Comparison of ENCODE assay signal across 8 cellular contexts in genomic region chr2:120230515-120231471, GRCh38. TPM values are rescaled to one million over a fixed set of nuclear protein-coding genes. Genes with fewer than 3 reads are reported as not detected.
A peak's percentile ranks its signal among the peaks of the same experiment; 100 is the strongest.
DNase-seq lines count a peak whose midpoint lies in the region; ATAC-seq, FAIRE-seq and TF ChIP-seq lines count a peak whose summit lies in the region.
"Had no signal": no experiment of that assay in that cellular context is flagged by ENCODE, and none has a peak within 500 bp of the region (broad histone marks: within the 10 kb centered on the region; RNA-seq: fewer than 3 reads in every experiment).

No MANE protein-coding gene starts in this region.

- intact Hi-C loops in pancreas (cut with DNase I) = no loop called here

- no peaks in the 10 kb centered on the region for H3K27me3 Mint-ChIP-seq in activated naive CD8-positive, alpha-beta T cell treated with anti-CD3 and anti-CD28 coated beads, Interleukin-2, amount 10 ng/mL, durations not matched to agents 7 days and 5 days

- no peak overlapping the region for H3K27ac ChIP-seq in pancreas

- H3K27ac Mint-ChIP-seq in activated naive CD8-positive, alpha-beta T cell treated with anti-CD3 and anti-CD28 coated beads, Interleukin-2, amount 10 ng/mL, durations not matched to agents 7 days and 5 days = peak overlapping the region; percentile 99

- peaks cover 2% of the 10 kb centered on the region for H3K9me3 Mint-ChIP-seq in activated naive CD8-positive, alpha-beta T cell treated with anti-CD3 and anti-CD28 coated beads, Interleukin-2, amount 10 ng/mL, durations not matched to agents 7 days and 5 days

- POLR2A ChIA-PET in activated naive CD8-positive, alpha-beta T cell treated with anti-CD3 and anti-CD28 coated beads, Interleukin-2, amount 10 ng/mL, durations not matched to agents 7 days and 5 days (lab: Charles Lee) = interaction anchor here (0.6 to 4.2 kb wide), 11 partner anchors 8 to 471 kb away, joined by 3 to 46 read pairs (median 6); partner anchors contain the start of genes PTPN4, RALB and TMEM185B

- ATAC-seq in HG02798 (IDR thresholded peaks at IDR 0.05; ENCODE audit: poor library complexity, unreplicated experiment) (peak; percentile 24), pancreas (peak in 3 of 4 donors; percentile 33 to 44 (median 44)), GM21367 (IDR thresholded peaks at IDR 0.05; ENCODE audit: unreplicated experiment) (no peak)
- no peak for ATAC-seq in activated naive CD8-positive, alpha-beta T cell treated with anti-CD3 and anti-CD28 coated beads, Interleukin-2, amount 10 ng/mL, durations not matched to agents 7 days and 5 days (ENCODE audit: low read depth)

- H3K36me3 ChIP-seq in pancreas = no peaks in the 10 kb centered on the region

- H3K27me3 ChIP-seq in pancreas = no peaks in the 10 kb centered on the region

- FAIRE-seq in pancreas (lab: Jason Lieb, UNC) (no peak), RCC 7860 (lab: Jason Lieb, UNC) (no peak)

- TF ChIP-seq CTCF in GM12864 (IDR thresholded peaks at IDR 0.05; ENCODE audit: low read depth, low read length, missing control alignments) (no peak), pancreas (IDR thresholded peaks at IDR 0.05) (no peak)

- H3K36me3 Mint-ChIP-seq in activated naive CD8-positive, alpha-beta T cell treated with anti-CD3 and anti-CD28 coated beads, Interleukin-2, amount 10 ng/mL, durations not matched to agents 7 days and 5 days = peaks cover 39% of the 10 kb centered on the region

- DNase-seq in GM12864 (ENCODE audit: low read depth) = no peak
- peak; percentile 37 for DNase-seq in activated naive CD8-positive, alpha-beta T cell treated with anti-CD3 and anti-CD28 coated beads, Interleukin-2, amount 10 ng/mL, durations not matched to agents 7 days and 5 days
- DNase-seq in pancreas = peak in 1 of 6 donors; percentile 41
- no peak for DNase-seq in RCC 7860 (ENCODE audit: low spot score)
- DNase-seq in SIG-M5 treated with dmso at 0.1 percent for 504 hours (lab: John Stamatoyannopoulos, UW; ENCODE audit: unreplicated experiment) = no peak
- DNase-seq: NCI-H510A had no signal

- H3K4me3 ChIP-seq in GM12864 (ENCODE audit: low read depth, low read length) (peak overlapping the region; percentile 69), pancreas (no peak overlapping the region)

- no peaks in the 10 kb centered on the region for H3K4me1 ChIP-seq in pancreas

- peaks cover 49% of the 10 kb centered on the region for H3K4me1 Mint-ChIP-seq in activated naive CD8-positive, alpha-beta T cell treated with anti-CD3 and anti-CD28 coated beads, Interleukin-2, amount 10 ng/mL, durations not matched to agents 7 days and 5 days

- peak overlapping the region; percentile 99 for H3K4me3 Mint-ChIP-seq in activated naive CD8-positive, alpha-beta T cell treated with anti-CD3 and anti-CD28 coated beads, Interleukin-2, amount 10 ng/mL, durations not matched to agents 7 days and 5 days

- 67% methylated on average over 17 of the region's 17 CpGs for WGBS in pancreas, 2 donors

- no peaks in the 10 kb centered on the region for H3K9me3 ChIP-seq in pancreas

RNA-seq across cellular contexts. Expression of gene TMEM185B, which starts 7.6 kb away (rescaled TPM):
- 10 to 100 TPM; 23.4 to 26.2 TPM for total RNA-seq in activated naive CD8-positive, alpha-beta T cell treated with anti-CD3 and anti-CD28 coated beads, Interleukin-2, amount 10 ng/mL, durations not matched to agents 7 days and 5 days
- total RNA-seq in pancreas = 10 to 100 TPM in 3 of 6 donors, 1 to 10 TPM in 3; 6.6 to 13.5 (median 11.0) TPM
- polyA plus RNA-seq in pancreas = 1 to 10 TPM; 2.8 to 5.7 TPM

RNA-seq across cellular contexts. Expression of gene RALB, which starts 21.9 kb away (rescaled TPM):
- 10 to 100 TPM; 45.7 to 50.4 TPM for total RNA-seq in activated naive CD8-positive, alpha-beta T cell treated with anti-CD3 and anti-CD28 coated beads, Interleukin-2, amount 10 ng/mL, durations not matched to agents 7 days and 5 days
- 10 to 100 TPM; 12.0 to 24.2 (median 15.4) TPM for total RNA-seq in pancreas
- 10 to 100 TPM in 1 of 2 donors, 1 to 10 TPM in 1; 9.8 to 18.5 TPM for polyA plus RNA-seq in pancreas

Comparison
In these comparisons a context has a peak if more than half of its experiments do, and no peak if none do; other contexts are left out.
1. ATAC-seq: peak in HG02798 (single experiment) and pancreas (3 of 4); none in activated naive CD8-positive, alpha-beta T cell treated with anti-CD3 and anti-CD28 coated beads, Interleukin-2, amount 10 ng/mL, durations not matched to agents 7 days and 5 days (single experiment) and GM21367 (single experiment).